18 cellular contexts compared by ENCODE assay signal in genomic region chr3:72604287-72604686, GRCh38.
DNase-seq lines count a peak whose midpoint lies in the region; ATAC-seq and TF ChIP-seq lines count a peak whose summit lies in the region.
"Had no signal": no experiment of that assay in that cellular context is flagged by ENCODE, and none has a peak within 500 bp of the region (broad histone marks: within the 10 kb centered on the region; RNA-seq: fewer than 3 reads in every experiment).

No MANE protein-coding gene starts in this region.

- no peaks in the 10 kb centered on the region for H3K27me3 ChIP-seq in prostate gland (replicated peaks; ENCODE audit: insufficient read depth)
- H3K27me3 ChIP-seq: BLaER1 treated with 17β-estradiol and CSF1 and Interleukin-3, amounts not matched to agents 10 nM and 100 nM had no signal

- ATAC-seq in sciatic nerve: peak; percentile 30
- ATAC-seq: HepG2 had no signal

- DNase-seq in Ammon's horn (ENCODE audit: low spot score) (peak; percentile 30), MV-4-11 (lab: John Stamatoyannopoulos, UW) (peak; percentile 39), epithelial cell of esophagus (ENCODE audit: low read depth) (peak; percentile 54), sciatic nerve (ENCODE audit: low spot score) (no peak), SHP77 (lab: John Stamatoyannopoulos, UW) (no peak), prostate gland (ENCODE audit: low spot score) (no peak), T1000 (lab: John Stamatoyannopoulos, UW) (no peak)
- DNase-seq: CD8-positive, alpha-beta memory T cell; DND-41; GDM1; NCI-H1092 treated with DMSO at 0.1 percent for 48 hours; NCI-H1694 treated with DMSO at 0.1 percent for 48 hours; NCI-H748 treated with DMSO at 0.1 percent for 48 hours; SW 1271 had no signal

- H3K36me3 ChIP-seq in prostate gland: no peaks in the 10 kb centered on the region
- H3K36me3 ChIP-seq: BLaER1 treated with 17β-estradiol and CSF1 and Interleukin-3, amounts not matched to agents 10 nM and 100 nM had no signal

- no peaks in the 10 kb centered on the region for H3K4me1 ChIP-seq in prostate gland (replicated peaks)

- H3K9me3 ChIP-seq in prostate gland: no peaks in the 10 kb centered on the region

- TF ChIP-seq CTCF in epithelial cell of esophagus (IDR thresholded peaks at IDR 0.05; ENCODE audit: insufficient read depth, low read depth, low read length, missing control alignments): no peak
- no peak for TF ChIP-seq CTCF in prostate gland (IDR thresholded peaks at IDR 0.05)

- TF ChIP-seq POLR2A in prostate gland (IDR thresholded peaks at IDR 0.05): no peak

- intact Hi-C loops in sciatic nerve (cut with DNase I): no loop called here
- intact Hi-C loops in prostate gland (cut with DNase I): no loop called here

- WGBS in prostate gland: 11% methylated on average over 3 of the region's 3 CpGs

- H3K4me3 ChIP-seq in epithelial cell of esophagus (ENCODE audit: low read length): no peak overlapping the region
- H3K4me3 ChIP-seq in prostate gland: no peak overlapping the region
- H3K4me3 ChIP-seq: BLaER1 treated with 17β-estradiol and CSF1 and Interleukin-3, amounts not matched to agents 10 nM and 100 nM had no signal

- H3K27ac ChIP-seq in prostate gland: no peak overlapping the region
- H3K27ac ChIP-seq: BLaER1 treated with 17β-estradiol and CSF1 and Interleukin-3, amounts not matched to agents 10 nM and 100 nM; KMS-11; RWPE1 had no signal

Comparison
In these comparisons a context has a peak if more than half of its experiments do, and no peak if none do; other contexts are left out.
1. DNase-seq: peak in Ammon's horn (single experiment), MV-4-11 (single experiment) and epithelial cell of esophagus (single experiment); none in sciatic nerve (single experiment), SHP77 (0 of 2), prostate gland (single experiment) and T1000 (single experiment).